ENCODE assay signal across 16 cellular contexts in the genomic region with DNA sequence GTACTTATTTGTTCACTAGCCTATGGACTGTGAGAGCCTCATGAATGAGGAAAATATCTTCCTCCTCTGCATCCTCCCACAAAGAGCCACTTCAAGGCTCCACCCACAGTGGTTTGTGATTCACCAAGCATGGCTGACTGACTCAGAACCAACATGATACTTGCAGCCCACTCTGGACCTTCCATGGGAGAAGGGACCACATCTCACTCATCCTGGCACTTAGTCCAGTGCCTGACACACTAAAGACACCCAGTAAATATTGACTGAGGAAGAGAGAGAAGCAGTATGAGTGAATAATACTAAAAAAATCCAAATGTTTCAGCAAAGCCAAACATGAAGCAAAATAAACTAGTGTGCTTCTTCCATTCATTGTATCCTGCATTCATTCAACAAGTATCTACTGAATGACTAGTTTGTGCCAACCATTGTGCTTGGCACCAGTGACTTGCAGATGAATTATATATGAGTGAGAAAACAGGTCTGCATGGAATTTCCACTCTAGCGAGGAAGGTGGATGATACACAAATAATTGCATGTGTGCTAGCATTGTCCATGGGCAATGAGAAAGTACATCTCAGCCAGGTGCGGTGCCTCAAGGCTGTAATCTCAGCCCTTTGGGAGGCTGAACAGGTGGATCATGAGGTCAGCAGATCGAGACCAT. TPM values are rescaled to one million over a fixed set of nuclear protein-coding genes. Genes with fewer than 3 reads are reported as not detected.
DNase-seq lines count a peak whose midpoint lies in the region; ATAC-seq and TF ChIP-seq lines count a peak whose summit lies in the region.
"Had no signal": no experiment of that assay in that cellular context is flagged by ENCODE, and none has a peak within 500 bp of the region (broad histone marks: within the 10 kb centered on the region; RNA-seq: fewer than 3 reads in every experiment).

No MANE protein-coding gene starts in this region.

- H3K27me3 Mint-ChIP-seq in activated naive CD8-positive, alpha-beta T cell treated with anti-CD3 and anti-CD28 coated beads, Interleukin-2, amount 50 U/mL, for 24 hours, result peaks cover 2% of the 10 kb centered on the region
- peaks cover 11% of the 10 kb centered on the region for H3K27me3 Mint-ChIP-seq in activated naive CD8-positive, alpha-beta T cell treated with anti-CD3 and anti-CD28 coated beads for 36 hours
- H3K27me3 Mint-ChIP-seq in WTC11 (ENCODE audit: low read depth), result no peaks in the 10 kb centered on the region
- H3K27me3 Mint-ChIP-seq: central memory CD8-positive, alpha-beta T cell had no signal

- H3K4me3 Mint-ChIP-seq in activated naive CD8-positive, alpha-beta T cell treated with anti-CD3 and anti-CD28 coated beads, Interleukin-2, amount 50 U/mL, for 24 hours, result no peak overlapping the region
- no peak overlapping the region for H3K4me3 Mint-ChIP-seq in activated naive CD8-positive, alpha-beta T cell treated with anti-CD3 and anti-CD28 coated beads for 36 hours
- H3K4me3 Mint-ChIP-seq in WTC11, result no peak overlapping the region
- H3K4me3 Mint-ChIP-seq: central memory CD8-positive, alpha-beta T cell; natural killer cell treated with Interleukin-12 subunit alpha and Interleukin-12 subunit beta and Interleukin-15 and Interleukin-18, amount 100 ng/mL, for 72 hours had no signal

- peak; percentile 54 for ATAC-seq in activated naive CD8-positive, alpha-beta T cell treated with anti-CD3 and anti-CD28 coated beads, Interleukin-2, amount 50 U/mL, for 24 hours
- ATAC-seq in RWPE2 (ENCODE audit: low read depth) (peak; percentile 72), WTC11 (no peak)
- ATAC-seq: natural killer cell treated with Interleukin-12 subunit alpha and Interleukin-12 subunit beta and Interleukin-15 and Interleukin-18, amount 100 ng/mL, for 72 hours had no signal

- 94% methylated on average over 3 of the region's 3 CpGs for WGBS in prostate gland

- H3K36me3 ChIP-seq in RWPE2 (ENCODE audit: low read depth), result peaks cover 89% of the 10 kb centered on the region
- H3K36me3 ChIP-seq in tibial artery, result no peaks in the 10 kb centered on the region
- no peaks in the 10 kb centered on the region for H3K36me3 ChIP-seq in prostate gland
- H3K36me3 ChIP-seq: esophagus squamous epithelium, upper lobe of left lung had no signal

- peak overlapping the region; percentile 99 for H3K27ac ChIP-seq in RWPE2 (ENCODE audit: poor library complexity, severe bottlenecking)
- H3K27ac ChIP-seq in tibial artery, result peak overlapping the region; percentile 14 to 16
- H3K27ac ChIP-seq in prostate gland, result no peak overlapping the region
- H3K27ac ChIP-seq: upper lobe of left lung had no signal

- H3K9me3 Mint-ChIP-seq in activated naive CD8-positive, alpha-beta T cell treated with anti-CD3 and anti-CD28 coated beads, Interleukin-2, amount 50 U/mL, for 24 hours, result no peaks in the 10 kb centered on the region
- no peaks in the 10 kb centered on the region for H3K9me3 Mint-ChIP-seq in activated naive CD8-positive, alpha-beta T cell treated with anti-CD3 and anti-CD28 coated beads for 36 hours
- H3K9me3 Mint-ChIP-seq in WTC11, result peaks cover 5% of the 10 kb centered on the region; the same call in 1 of the 2 replicates
- H3K9me3 Mint-ChIP-seq: central memory CD8-positive, alpha-beta T cell; natural killer cell treated with Interleukin-12 subunit alpha and Interleukin-12 subunit beta and Interleukin-15 and Interleukin-18, amount 100 ng/mL, for 72 hours had no signal

- no peak for DNase-seq in activated naive CD8-positive, alpha-beta T cell treated with anti-CD3 and anti-CD28 coated beads, Interleukin-2, amount 50 U/mL, for 24 hours
- DNase-seq in activated naive CD8-positive, alpha-beta T cell treated with anti-CD3 and anti-CD28 coated beads for 36 hours, result no peak
- no peak for DNase-seq in RWPE2 (ENCODE audit: low spot score)
- peak; percentile 75 for DNase-seq in fibroblast of peridontal ligament (ENCODE audit: extremely low read depth)
- no peak for DNase-seq in tibial artery
- DNase-seq in WTC11 (ENCODE audit: low spot score), result no peak
- no peak for DNase-seq in prostate gland (ENCODE audit: low spot score)
- no peak for DNase-seq in HuH-7 (ENCODE audit: low spot score)
- DNase-seq: activated CD4-positive, alpha-beta T cell treated with anti-CD3 and anti-CD28 coated beads for 4 hours; activated effector memory CD4-positive, alpha-beta T cell treated with Interleukin-2 at 50 U/mL for 16 hours; esophagus squamous epithelium; NCI-H1048; NCI-H82 had no signal

- no peaks in the 10 kb centered on the region for H3K36me3 Mint-ChIP-seq in activated naive CD8-positive, alpha-beta T cell treated with anti-CD3 and anti-CD28 coated beads, Interleukin-2, amount 50 U/mL, for 24 hours (ENCODE audit: low read depth)
- no peaks in the 10 kb centered on the region for H3K36me3 Mint-ChIP-seq in activated naive CD8-positive, alpha-beta T cell treated with anti-CD3 and anti-CD28 coated beads for 36 hours
- no peaks in the 10 kb centered on the region; the same call in 1 of the 2 replicates for H3K36me3 Mint-ChIP-seq in WTC11
- H3K36me3 Mint-ChIP-seq: natural killer cell treated with Interleukin-12 subunit alpha and Interleukin-12 subunit beta and Interleukin-15 and Interleukin-18, amount 100 ng/mL, for 72 hours had no signal

- TF ChIP-seq CTCF in RWPE2 (IDR thresholded peaks at IDR 0.05; ENCODE audit: poor library complexity, severe bottlenecking) (no peak), tibial artery (IDR thresholded peaks at IDR 0.05) (no peak), WTC11 (IDR thresholded peaks at IDR 0.05) (no peak), prostate gland (IDR thresholded peaks at IDR 0.05) (no peak)

- intact Hi-C loops in tibial artery (cut with DNase I; ENCODE audit: low total_unique reads), result no loop called here
- intact Hi-C loops in prostate gland (cut with DNase I), result no loop called here

- CTCF ChIA-PET in WTC11 (lab: Charles Lee), result no interaction called here

- H3K27ac Mint-ChIP-seq in activated naive CD8-positive, alpha-beta T cell treated with anti-CD3 and anti-CD28 coated beads, Interleukin-2, amount 50 U/mL, for 24 hours, result no peak overlapping the region
- no peak overlapping the region for H3K27ac Mint-ChIP-seq in activated naive CD8-positive, alpha-beta T cell treated with anti-CD3 and anti-CD28 coated beads for 36 hours
- H3K27ac Mint-ChIP-seq in WTC11, result no peak overlapping the region
- H3K27ac Mint-ChIP-seq: natural killer cell treated with Interleukin-12 subunit alpha and Interleukin-12 subunit beta and Interleukin-15 and Interleukin-18, amount 100 ng/mL, for 72 hours had no signal

- peaks cover 78% of the 10 kb centered on the region for H3K4me1 ChIP-seq in RWPE2 (ENCODE audit: insufficient read depth, poor library complexity, severe bottlenecking)
- peaks cover 0 to 76% (median 2%) of the 10 kb centered on the region in 4 donors for H3K4me1 ChIP-seq in tibial artery
- no peaks in the 10 kb centered on the region for H3K4me1 ChIP-seq in prostate gland (replicated peaks)

- no peak overlapping the region for H3K4me3 ChIP-seq in RWPE2 (ENCODE audit: severe bottlenecking)
- no peak overlapping the region for H3K4me3 ChIP-seq in tibial artery
- H3K4me3 ChIP-seq in prostate gland, result no peak overlapping the region
- H3K4me3 ChIP-seq: esophagus squamous epithelium, upper lobe of left lung had no signal

- POLR2A ChIA-PET in WTC11 (lab: Charles Lee), result no interaction called here

- no peaks in the 10 kb centered on the region for H3K9me3 ChIP-seq in RWPE2 (ENCODE audit: severe bottlenecking)
- no peaks in the 10 kb centered on the region for H3K9me3 ChIP-seq in tibial artery
- no peaks in the 10 kb centered on the region for H3K9me3 ChIP-seq in prostate gland
- H3K9me3 ChIP-seq: esophagus squamous epithelium, upper lobe of left lung had no signal

- H3K4me1 Mint-ChIP-seq in activated naive CD8-positive, alpha-beta T cell treated with anti-CD3 and anti-CD28 coated beads, Interleukin-2, amount 50 U/mL, for 24 hours, result peaks cover 5% of the 10 kb centered on the region
- peaks cover 2% of the 10 kb centered on the region for H3K4me1 Mint-ChIP-seq in activated naive CD8-positive, alpha-beta T cell treated with anti-CD3 and anti-CD28 coated beads for 36 hours
- peaks cover 13% of the 10 kb centered on the region for H3K4me1 Mint-ChIP-seq in WTC11
- H3K4me1 Mint-ChIP-seq: central memory CD8-positive, alpha-beta T cell had no signal

- TF ChIP-seq POLR2A in prostate gland (IDR thresholded peaks at IDR 0.05), result no peak

- H3K27me3 ChIP-seq in RWPE2 (ENCODE audit: insufficient read depth, poor library complexity, severe bottlenecking) (no peaks in the 10 kb centered on the region), tibial artery (no peaks in the 10 kb centered on the region), prostate gland (replicated peaks; ENCODE audit: insufficient read depth) (no peaks in the 10 kb centered on the region)
- H3K27me3 ChIP-seq: esophagus squamous epithelium, upper lobe of left lung had no signal

TF ChIP-seq in WTC11, 78 proteins besides CTCF, POLR2A, EP300 and RAD21:
- TF ChIP-seq ZNF121 (CRISPR knock-in tag; IDR thresholded peaks at IDR 0.05) (no peak), NR1H2 (CRISPR knock-in tag; IDR thresholded peaks at IDR 0.05) (no peak), IRF2 (CRISPR knock-in tag; IDR thresholded peaks at IDR 0.05; ENCODE audit: borderline replicate concordance, low read depth) (no peak), SMAD4 (CRISPR knock-in tag; IDR thresholded peaks at IDR 0.05) (no peak), TP53 (CRISPR knock-in tag; IDR thresholded peaks at IDR 0.05) (no peak)
- TF ChIP-seq, protein P1, sequence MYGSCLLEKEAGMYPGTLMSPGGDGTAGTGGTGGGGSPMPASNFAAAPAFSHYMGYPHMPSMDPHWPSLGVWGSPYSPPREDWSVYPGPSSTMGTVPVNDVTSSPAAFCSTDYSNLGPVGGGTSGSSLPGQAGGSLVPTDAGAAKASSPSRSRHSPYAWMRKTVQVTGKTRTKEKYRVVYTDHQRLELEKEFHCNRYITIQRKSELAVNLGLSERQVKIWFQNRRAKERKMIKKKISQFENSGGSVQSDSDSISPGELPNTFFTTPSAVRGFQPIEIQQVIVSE (CRISPR knock-in tag; IDR thresholded peaks at IDR 0.05; ENCODE audit: borderline replicate concordance), result no peak

RNA-seq across cellular contexts. Expression of a gene that starts 54.9 kb away (rescaled TPM):
- not detected for total RNA-seq in activated naive CD8-positive, alpha-beta T cell treated with anti-CD3 and anti-CD28 coated beads for 36 hours
- total RNA-seq in WTC11 (2021) (not detected in 3 replicates), prostate gland (1 to 10 TPM in 1 of 2 donors, not detected in 1; 3.3 TPM)
- total RNA-seq: esophagus squamous epithelium; natural killer cell treated with Interleukin-12 subunit alpha and Interleukin-12 subunit beta and Interleukin-15 and Interleukin-18, amount 100 ng/mL, for 72 hours had no signal

Comparison
In these comparisons a context has a peak if more than half of its experiments do, and no peak if none do; other contexts are left out.
1. H3K27ac ChIP-seq: peak in RWPE2 (single experiment) and tibial artery (2 of 2); none in prostate gland (0 of 2).